Comparison of ENCODE assay signal across 1 cellular context in the genomic region with DNA sequence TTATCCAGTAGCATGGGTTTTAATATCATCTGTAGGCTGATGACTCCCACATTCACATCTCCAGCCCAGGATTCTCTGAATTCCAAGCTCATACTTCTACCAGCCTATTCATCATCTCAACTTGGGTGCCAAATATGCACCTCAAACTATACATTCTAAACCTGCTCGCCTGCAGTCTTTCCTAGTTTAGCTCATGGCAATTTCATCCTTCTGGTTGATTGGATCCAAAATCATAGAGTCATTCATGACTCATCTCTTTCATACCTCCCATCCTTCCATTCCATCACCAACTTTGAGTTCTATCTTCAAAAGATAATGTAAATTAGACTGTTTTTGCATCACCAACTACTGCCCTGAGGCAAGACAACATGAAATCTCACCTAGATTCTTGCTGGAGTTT.
TF ChIP-seq lines count a peak whose summit lies in the region.

No MANE protein-coding gene starts in this region.

TF ChIP-seq in K562, 482 proteins besides CTCF, POLR2A, EP300 and RAD21 (continued from another document and continues in another):
- TF ChIP-seq, protein P1, sequence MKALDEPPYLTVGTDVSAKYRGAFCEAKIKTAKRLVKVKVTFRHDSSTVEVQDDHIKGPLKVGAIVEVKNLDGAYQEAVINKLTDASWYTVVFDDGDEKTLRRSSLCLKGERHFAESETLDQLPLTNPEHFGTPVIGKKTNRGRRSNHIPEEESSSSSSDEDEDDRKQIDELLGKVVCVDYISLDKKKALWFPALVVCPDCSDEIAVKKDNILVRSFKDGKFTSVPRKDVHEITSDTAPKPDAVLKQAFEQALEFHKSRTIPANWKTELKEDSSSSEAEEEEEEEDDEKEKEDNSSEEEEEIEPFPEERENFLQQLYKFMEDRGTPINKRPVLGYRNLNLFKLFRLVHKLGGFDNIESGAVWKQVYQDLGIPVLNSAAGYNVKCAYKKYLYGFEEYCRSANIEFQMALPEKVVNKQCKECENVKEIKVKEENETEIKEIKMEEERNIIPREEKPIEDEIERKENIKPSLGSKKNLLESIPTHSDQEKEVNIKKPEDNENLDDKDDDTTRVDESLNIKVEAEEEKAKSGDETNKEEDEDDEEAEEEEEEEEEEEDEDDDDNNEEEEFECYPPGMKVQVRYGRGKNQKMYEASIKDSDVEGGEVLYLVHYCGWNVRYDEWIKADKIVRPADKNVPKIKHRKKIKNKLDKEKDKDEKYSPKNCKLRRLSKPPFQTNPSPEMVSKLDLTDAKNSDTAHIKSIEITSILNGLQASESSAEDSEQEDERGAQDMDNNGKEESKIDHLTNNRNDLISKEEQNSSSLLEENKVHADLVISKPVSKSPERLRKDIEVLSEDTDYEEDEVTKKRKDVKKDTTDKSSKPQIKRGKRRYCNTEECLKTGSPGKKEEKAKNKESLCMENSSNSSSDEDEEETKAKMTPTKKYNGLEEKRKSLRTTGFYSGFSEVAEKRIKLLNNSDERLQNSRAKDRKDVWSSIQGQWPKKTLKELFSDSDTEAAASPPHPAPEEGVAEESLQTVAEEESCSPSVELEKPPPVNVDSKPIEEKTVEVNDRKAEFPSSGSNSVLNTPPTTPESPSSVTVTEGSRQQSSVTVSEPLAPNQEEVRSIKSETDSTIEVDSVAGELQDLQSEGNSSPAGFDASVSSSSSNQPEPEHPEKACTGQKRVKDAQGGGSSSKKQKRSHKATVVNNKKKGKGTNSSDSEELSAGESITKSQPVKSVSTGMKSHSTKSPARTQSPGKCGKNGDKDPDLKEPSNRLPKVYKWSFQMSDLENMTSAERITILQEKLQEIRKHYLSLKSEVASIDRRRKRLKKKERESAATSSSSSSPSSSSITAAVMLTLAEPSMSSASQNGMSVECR (CRISPR knock-in tag; IDR thresholded peaks at IDR 0.05) = no peak
- TF ChIP-seq OTX1 (CRISPR knock-in tag; IDR thresholded peaks at IDR 0.05) (no peak), JUND (IDR thresholded peaks at IDR 0.05; ENCODE audit: borderline replicate concordance, low read depth, low read length) (peak; percentile 48; the same call in 1 of the 2 replicates), JUND (tag; IDR thresholded peaks at IDR 0.05; ENCODE audit: borderline replicate concordance, low read depth, low read length) (no peak), MCM3 (IDR thresholded peaks at IDR 0.05) (no peak), NFE2L1 (tag; IDR thresholded peaks at IDR 0.05; ENCODE audit: borderline replicate concordance, low read depth) (no peak), MEF2D (tag; conservative IDR thresholded peaks at IDR 0.05; ENCODE audit: low read depth) (no peak), ZNF79 (CRISPR knock-in tag; IDR thresholded peaks at IDR 0.05; ENCODE audit: low read depth) (no peak), TAL1 (IDR thresholded peaks at IDR 0.05) (no peak), FOXJ3 (CRISPR knock-in tag; IDR thresholded peaks at IDR 0.05) (no peak), MEIS2 (IDR thresholded peaks at IDR 0.05; ENCODE audit: partially characterized antibody) (no peak), LEF1 (IDR thresholded peaks at IDR 0.05) (no peak), BCOR (IDR thresholded peaks at IDR 0.05) (no peak), PHTF2 (CRISPR knock-in tag; IDR thresholded peaks at IDR 0.05) (no peak), HSF4 (CRISPR knock-in tag; IDR thresholded peaks at IDR 0.05; ENCODE audit: borderline replicate concordance) (no peak), NFE2 (IDR thresholded peaks at IDR 0.05; ENCODE audit: low read depth) (0 out of 2 replicates have a peak, but pooled peaks have one; percentile 28), CTBP1 (IDR thresholded peaks at IDR 0.05; ENCODE audit: borderline replicate concordance) (peak; percentile 43; the same call in 1 of the 2 replicates), BRD4 (IDR thresholded peaks at IDR 0.05) (no peak), CCNT2 (IDR thresholded peaks at IDR 0.05; ENCODE audit: borderline replicate concordance, extremely low read depth, insufficient read length, low read depth, low read length) (no peak), TAF15 (IDR thresholded peaks at IDR 0.05; ENCODE audit: low read depth, low read length) (no peak), FOSL1 (tag; conservative IDR thresholded peaks at IDR 0.05) (peak; percentile 71), ZNF282 (CRISPR knock-in tag; IDR thresholded peaks at IDR 0.05) (no peak), HEY1 (CRISPR knock-in tag; IDR thresholded peaks at IDR 0.05; ENCODE audit: borderline replicate concordance) (no peak), POLR3G (IDR thresholded peaks at IDR 0.05; ENCODE audit: extremely low read depth, insufficient read length, insufficient replicate concordance) (no peak), PHB2 (IDR thresholded peaks at IDR 0.05; ENCODE audit: low read depth) (no peak), PHF20 (IDR thresholded peaks at IDR 0.05; ENCODE audit: partially characterized antibody) (no peak)
- TF ChIP-seq, protein P2, sequence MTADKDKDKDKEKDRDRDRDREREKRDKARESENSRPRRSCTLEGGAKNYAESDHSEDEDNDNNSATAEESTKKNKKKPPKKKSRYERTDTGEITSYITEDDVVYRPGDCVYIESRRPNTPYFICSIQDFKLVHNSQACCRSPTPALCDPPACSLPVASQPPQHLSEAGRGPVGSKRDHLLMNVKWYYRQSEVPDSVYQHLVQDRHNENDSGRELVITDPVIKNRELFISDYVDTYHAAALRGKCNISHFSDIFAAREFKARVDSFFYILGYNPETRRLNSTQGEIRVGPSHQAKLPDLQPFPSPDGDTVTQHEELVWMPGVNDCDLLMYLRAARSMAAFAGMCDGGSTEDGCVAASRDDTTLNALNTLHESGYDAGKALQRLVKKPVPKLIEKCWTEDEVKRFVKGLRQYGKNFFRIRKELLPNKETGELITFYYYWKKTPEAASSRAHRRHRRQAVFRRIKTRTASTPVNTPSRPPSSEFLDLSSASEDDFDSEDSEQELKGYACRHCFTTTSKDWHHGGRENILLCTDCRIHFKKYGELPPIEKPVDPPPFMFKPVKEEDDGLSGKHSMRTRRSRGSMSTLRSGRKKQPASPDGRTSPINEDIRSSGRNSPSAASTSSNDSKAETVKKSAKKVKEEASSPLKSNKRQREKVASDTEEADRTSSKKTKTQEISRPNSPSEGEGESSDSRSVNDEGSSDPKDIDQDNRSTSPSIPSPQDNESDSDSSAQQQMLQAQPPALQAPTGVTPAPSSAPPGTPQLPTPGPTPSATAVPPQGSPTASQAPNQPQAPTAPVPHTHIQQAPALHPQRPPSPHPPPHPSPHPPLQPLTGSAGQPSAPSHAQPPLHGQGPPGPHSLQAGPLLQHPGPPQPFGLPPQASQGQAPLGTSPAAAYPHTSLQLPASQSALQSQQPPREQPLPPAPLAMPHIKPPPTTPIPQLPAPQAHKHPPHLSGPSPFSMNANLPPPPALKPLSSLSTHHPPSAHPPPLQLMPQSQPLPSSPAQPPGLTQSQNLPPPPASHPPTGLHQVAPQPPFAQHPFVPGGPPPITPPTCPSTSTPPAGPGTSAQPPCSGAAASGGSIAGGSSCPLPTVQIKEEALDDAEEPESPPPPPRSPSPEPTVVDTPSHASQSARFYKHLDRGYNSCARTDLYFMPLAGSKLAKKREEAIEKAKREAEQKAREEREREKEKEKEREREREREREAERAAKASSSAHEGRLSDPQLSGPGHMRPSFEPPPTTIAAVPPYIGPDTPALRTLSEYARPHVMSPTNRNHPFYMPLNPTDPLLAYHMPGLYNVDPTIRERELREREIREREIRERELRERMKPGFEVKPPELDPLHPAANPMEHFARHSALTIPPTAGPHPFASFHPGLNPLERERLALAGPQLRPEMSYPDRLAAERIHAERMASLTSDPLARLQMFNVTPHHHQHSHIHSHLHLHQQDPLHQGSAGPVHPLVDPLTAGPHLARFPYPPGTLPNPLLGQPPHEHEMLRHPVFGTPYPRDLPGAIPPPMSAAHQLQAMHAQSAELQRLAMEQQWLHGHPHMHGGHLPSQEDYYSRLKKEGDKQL (CRISPR knock-in tag; IDR thresholded peaks at IDR 0.05; ENCODE audit: borderline replicate concordance) = no peak
- TF ChIP-seq, protein P3, sequence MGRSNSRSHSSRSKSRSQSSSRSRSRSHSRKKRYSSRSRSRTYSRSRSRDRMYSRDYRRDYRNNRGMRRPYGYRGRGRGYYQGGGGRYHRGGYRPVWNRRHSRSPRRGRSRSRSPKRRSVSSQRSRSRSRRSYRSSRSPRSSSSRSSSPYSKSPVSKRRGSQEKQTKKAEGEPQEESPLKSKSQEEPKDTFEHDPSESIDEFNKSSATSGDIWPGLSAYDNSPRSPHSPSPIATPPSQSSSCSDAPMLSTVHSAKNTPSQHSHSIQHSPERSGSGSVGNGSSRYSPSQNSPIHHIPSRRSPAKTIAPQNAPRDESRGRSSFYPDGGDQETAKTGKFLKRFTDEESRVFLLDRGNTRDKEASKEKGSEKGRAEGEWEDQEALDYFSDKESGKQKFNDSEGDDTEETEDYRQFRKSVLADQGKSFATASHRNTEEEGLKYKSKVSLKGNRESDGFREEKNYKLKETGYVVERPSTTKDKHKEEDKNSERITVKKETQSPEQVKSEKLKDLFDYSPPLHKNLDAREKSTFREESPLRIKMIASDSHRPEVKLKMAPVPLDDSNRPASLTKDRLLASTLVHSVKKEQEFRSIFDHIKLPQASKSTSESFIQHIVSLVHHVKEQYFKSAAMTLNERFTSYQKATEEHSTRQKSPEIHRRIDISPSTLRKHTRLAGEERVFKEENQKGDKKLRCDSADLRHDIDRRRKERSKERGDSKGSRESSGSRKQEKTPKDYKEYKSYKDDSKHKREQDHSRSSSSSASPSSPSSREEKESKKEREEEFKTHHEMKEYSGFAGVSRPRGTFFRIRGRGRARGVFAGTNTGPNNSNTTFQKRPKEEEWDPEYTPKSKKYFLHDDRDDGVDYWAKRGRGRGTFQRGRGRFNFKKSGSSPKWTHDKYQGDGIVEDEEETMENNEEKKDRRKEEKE (IDR thresholded peaks at IDR 0.05; ENCODE audit: borderline replicate concordance in 1 of 2, control insufficient read depth in 1 of 2, low read depth in 2 of 2, low read length in 1 of 2) = no peak
- TF ChIP-seq, protein P4, sequence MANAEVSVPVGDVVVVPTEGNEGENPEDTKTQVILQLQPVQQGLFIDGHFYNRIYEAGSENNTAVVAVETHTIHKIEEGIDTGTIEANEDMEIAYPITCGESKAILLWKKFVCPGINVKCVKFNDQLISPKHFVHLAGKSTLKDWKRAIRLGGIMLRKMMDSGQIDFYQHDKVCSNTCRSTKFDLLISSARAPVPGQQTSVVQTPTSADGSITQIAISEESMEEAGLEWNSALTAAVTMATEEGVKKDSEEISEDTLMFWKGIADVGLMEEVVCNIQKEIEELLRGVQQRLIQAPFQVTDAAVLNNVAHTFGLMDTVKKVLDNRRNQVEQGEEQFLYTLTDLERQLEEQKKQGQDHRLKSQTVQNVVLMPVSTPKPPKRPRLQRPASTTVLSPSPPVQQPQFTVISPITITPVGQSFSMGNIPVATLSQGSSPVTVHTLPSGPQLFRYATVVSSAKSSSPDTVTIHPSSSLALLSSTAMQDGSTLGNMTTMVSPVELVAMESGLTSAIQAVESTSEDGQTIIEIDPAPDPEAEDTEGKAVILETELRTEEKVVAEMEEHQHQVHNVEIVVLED (CRISPR knock-in tag; IDR thresholded peaks at IDR 0.05) = no peak
- TF ChIP-seq, protein P5, sequence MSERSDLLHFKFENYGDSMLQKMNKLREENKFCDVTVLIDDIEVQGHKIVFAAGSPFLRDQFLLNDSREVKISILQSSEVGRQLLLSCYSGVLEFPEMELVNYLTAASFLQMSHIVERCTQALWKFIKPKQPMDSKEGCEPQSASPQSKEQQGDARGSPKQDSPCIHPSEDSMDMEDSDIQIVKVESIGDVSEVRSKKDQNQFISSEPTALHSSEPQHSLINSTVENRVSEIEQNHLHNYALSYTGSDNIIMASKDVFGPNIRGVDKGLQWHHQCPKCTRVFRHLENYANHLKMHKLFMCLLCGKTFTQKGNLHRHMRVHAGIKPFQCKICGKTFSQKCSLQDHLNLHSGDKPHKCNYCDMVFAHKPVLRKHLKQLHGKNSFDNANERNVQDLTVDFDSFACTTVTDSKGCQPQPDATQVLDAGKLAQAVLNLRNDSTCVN (CRISPR knock-in tag; IDR thresholded peaks at IDR 0.05) = no peak
- TF ChIP-seq, protein P6, sequence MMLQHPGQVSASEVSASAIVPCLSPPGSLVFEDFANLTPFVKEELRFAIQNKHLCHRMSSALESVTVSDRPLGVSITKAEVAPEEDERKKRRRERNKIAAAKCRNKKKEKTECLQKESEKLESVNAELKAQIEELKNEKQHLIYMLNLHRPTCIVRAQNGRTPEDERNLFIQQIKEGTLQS (IDR thresholded peaks at IDR 0.05) = peak; percentile 85
- TF ChIP-seq, protein P6 (CRISPR knock-in tag; conservative IDR thresholded peaks at IDR 0.05) = no peak
